Comparison of ENCODE assay signal across 7 cellular contexts in the genomic region with DNA sequence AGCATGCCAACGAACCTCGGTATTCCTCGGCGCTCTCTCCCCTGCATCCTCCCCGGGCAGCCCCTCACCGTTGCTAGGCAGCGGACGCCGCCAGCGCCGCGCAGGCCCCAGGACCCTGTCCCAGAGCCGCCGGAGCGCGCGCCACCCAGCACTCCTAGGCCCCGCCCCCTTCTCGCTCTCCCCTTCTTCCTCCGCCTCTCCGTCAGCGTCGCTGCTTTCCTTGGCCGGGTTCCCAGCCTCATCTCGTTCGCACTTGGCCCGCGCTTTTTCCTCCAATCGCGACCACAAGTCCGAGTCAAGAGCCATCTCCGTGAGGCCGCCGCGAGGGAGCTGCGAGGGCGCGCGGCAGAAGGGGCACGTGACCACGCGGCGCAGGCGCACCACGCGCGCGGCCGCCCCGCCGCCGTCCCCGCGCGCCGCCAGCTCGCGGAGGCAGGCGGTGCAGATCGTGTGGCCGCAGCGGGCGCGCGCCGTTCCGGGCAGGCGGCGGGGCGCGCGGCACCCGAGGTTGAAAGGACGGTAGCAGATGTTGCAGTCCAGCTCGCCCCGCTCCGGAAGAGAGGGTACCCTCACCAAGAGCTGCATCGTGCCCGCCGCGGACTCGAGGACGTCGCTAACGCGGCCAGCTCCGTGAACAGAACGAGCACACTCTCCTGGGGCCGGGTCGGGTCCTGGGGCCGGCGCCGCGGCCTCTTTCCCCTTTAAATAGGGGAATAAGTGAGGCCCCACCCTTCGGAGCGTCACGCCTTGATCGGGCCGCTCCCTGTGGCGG. TPM values are rescaled to one million over a fixed set of nuclear protein-coding genes. Genes with fewer than 3 reads are reported as not detected.
DNase-seq lines count a peak whose midpoint lies in the region; ATAC-seq and TF ChIP-seq lines count a peak whose summit lies in the region.

A gene (minus strand): TSS at position 679 of the 772 bp plus-strand sequence. CDS start 94 bp downstream, at position 585.

- no peaks in the 10 kb centered on the region for H3K27me3 ChIP-seq in mammary epithelial cell (ENCODE audit: insufficient read depth, low read length)
- no peaks in the 10 kb centered on the region for H3K27me3 ChIP-seq in smooth muscle cell (ENCODE audit: low read depth)

- no TSS peak for BruUV-seq in mammary epithelial cell (replicated peaks; lab: Mats Ljungman, UMichigan)

- H4K20me1 ChIP-seq in mammary epithelial cell (ENCODE audit: insufficient read depth, low read length) (no peaks in the 10 kb centered on the region), smooth muscle cell (ENCODE audit: low read depth) (no peaks in the 10 kb centered on the region)

- H3K27ac Mint-ChIP-seq in immature natural killer cell = peak within 1 kb of the TSS; percentile 78 to 95 (median 86)

- intact Hi-C loops in mammary epithelial cell (cut with micrococcal nuclease) = loop anchor here (1.0 kb wide), 1 partner anchor 17 kb away; a partner anchor contains a TSS

- DNase-seq in NCI-H2196 treated with DMSO at 0.1 percent for 48 hours (lab: John Stamatoyannopoulos, UW; ENCODE audit: unreplicated experiment) = peak; percentile 80
- DNase-seq in mammary epithelial cell = peak; percentile 94
- DNase-seq in immature natural killer cell = peak; percentile 83 to 86 (median 86)
- peak; percentile 86 for DNase-seq in smooth muscle cell (lab: John Stamatoyannopoulos, UW; ENCODE audit: unreplicated experiment)

- peaks cover 25 to 32% of the 10 kb centered on the region in 2 donors for H3K4me1 Mint-ChIP-seq in immature natural killer cell

- peaks cover 2 to 13% (median 4%) of the 10 kb centered on the region in 3 donors for H3K27me3 Mint-ChIP-seq in immature natural killer cell (ENCODE audit: low read depth in 3 of 3)

- H3K27ac ChIP-seq in mammary epithelial cell (ENCODE audit: insufficient read depth, low read depth, low read length) (peak within 1 kb of the TSS; percentile 72), smooth muscle cell (ENCODE audit: low read depth) (peak within 1 kb of the TSS; percentile 96)

- peak within 1 kb of the TSS; percentile 82 to 91 (median 86) for H3K4me3 Mint-ChIP-seq in immature natural killer cell

- peaks cover 2 to 4% (median 3%) of the 10 kb centered on the region in 3 donors for H3K36me3 Mint-ChIP-seq in immature natural killer cell

- H3K4me2 ChIP-seq in mammary epithelial cell (ENCODE audit: insufficient read depth, low read depth, low read length) (peak within 1 kb of the TSS; percentile 85), smooth muscle cell (peak within 1 kb of the TSS; percentile 82)

- H3K9me3 Mint-ChIP-seq in immature natural killer cell = no peaks in the 10 kb centered on the region

- WGBS in mammary epithelial cell (ENCODE audit: low coverage, missing lambda C conversion rate) = 2% methylated on average over 20 of the region's 100 CpGs
- 1% methylated on average over 83 of the region's 100 CpGs for WGBS in smooth muscle cell (ENCODE audit: low lambda C conversion rate)

- H3K9ac ChIP-seq in mammary epithelial cell (ENCODE audit: insufficient read depth, low read length) (peak within 1 kb of the TSS; percentile 78), smooth muscle cell (ENCODE audit: low read depth) (peak within 1 kb of the TSS; percentile 84)

- H3K79me2 ChIP-seq in mammary epithelial cell (ENCODE audit: insufficient read depth, low read length) (no peaks in the 10 kb centered on the region), smooth muscle cell (ENCODE audit: low read depth) (no peaks in the 10 kb centered on the region)

- no peak for TF ChIP-seq CTCF in WI38 (IDR thresholded peaks at IDR 0.05; ENCODE audit: low read depth, low read length)
- no peak for TF ChIP-seq CTCF in mammary epithelial cell (conservative IDR thresholded peaks at IDR 0.05 in 1 of 2, IDR thresholded peaks at IDR 0.05 in 1 of 2; ENCODE audit: extremely low read depth in 1 of 2, insufficient read depth in 1 of 2, low read depth in 1 of 2, low read length in 2 of 2)
- TF ChIP-seq CTCF in smooth muscle cell (IDR thresholded peaks at IDR 0.05; ENCODE audit: borderline replicate concordance, insufficient read depth, poor library complexity, severe bottlenecking) = no peak

- CTCF ChIA-PET in mammary epithelial cell (lab: Charles Lee; ENCODE audit: low non-redundant PET) = interaction anchor here (0.6 kb wide), 1 partner anchor 16 kb away, joined by 3 read pairs; a partner anchor contains a TSS

- dilution Hi-C loops in mammary epithelial cell (cut with HindIII; ENCODE audit: low sequenced_read_pairs) = no loop called here

- peaks cover 12% of the 10 kb centered on the region for H3F3A ChIP-seq in smooth muscle cell (ENCODE audit: low read depth)

- H3K4me1 ChIP-seq in mammary epithelial cell (ENCODE audit: insufficient read depth, low read length) (peaks cover 28% of the 10 kb centered on the region), smooth muscle cell (ENCODE audit: low read depth) (peaks cover 7% of the 10 kb centered on the region)

- H3K36me3 ChIP-seq in mammary epithelial cell (ENCODE audit: insufficient read depth, low read length) (no peaks in the 10 kb centered on the region), smooth muscle cell (ENCODE audit: low read depth) (no peaks in the 10 kb centered on the region)

- in situ Hi-C loops in mammary epithelial cell (cut with MboI; ENCODE audit: low sequenced_read_pairs in 2 of 2) = loop anchor here in 1 of 2 donors (5.0 kb wide), 1 partner anchor 72 kb away; no protein-coding TSS in a partner anchor

- ATAC-seq in GM18861 (IDR thresholded peaks at IDR 0.05; ENCODE audit: unreplicated experiment) (peak; percentile 54), HG03135 (IDR thresholded peaks at IDR 0.05; ENCODE audit: unreplicated experiment) (peak; percentile 64)

- peak within 1 kb of the TSS; percentile 65 for H3K4me3 ChIP-seq in WI38 (ENCODE audit: low read depth, low read length)
- H3K4me3 ChIP-seq in mammary epithelial cell (replicated peaks in 1 of 3; ENCODE audit: insufficient read depth in 1 of 3, low read depth in 2 of 3, low read length in 3 of 3) = peak within 1 kb of the TSS; percentile 48 to 76 (median 57)
- H3K4me3 ChIP-seq in smooth muscle cell = peak within 1 kb of the TSS; percentile 46

- H3K9me3 ChIP-seq in mammary epithelial cell (replicated peaks; ENCODE audit: insufficient read depth, low read length) (no peaks in the 10 kb centered on the region), smooth muscle cell (replicated peaks; ENCODE audit: low read depth) (no peaks in the 10 kb centered on the region)

- H2AFZ ChIP-seq in mammary epithelial cell (ENCODE audit: low read depth, low read length) (peak within 1 kb of the TSS; percentile 82), smooth muscle cell (ENCODE audit: low read depth) (peak within 1 kb of the TSS; percentile 81)

RNA-seq across cellular contexts. Expression of the gene that starts here (rescaled TPM):
- total RNA-seq in mammary epithelial cell = 1 to 10 TPM; 5.2 to 6.4 TPM
- 5.3 TPM for polyA plus RNA-seq in mammary epithelial cell
- 4.2 TPM for polyA minus RNA-seq in mammary epithelial cell
- 1 to 10 TPM; 1.9 to 3.3 (median 2.7) TPM for polyA plus RNA-seq in immature natural killer cell
- total RNA-seq in smooth muscle cell = 3.4 and 5.4 TPM in 2 replicates
- 3.5 and 5.1 TPM in 2 replicates for polyA plus RNA-seq in smooth muscle cell

Comparison
In these comparisons a context has a peak if more than half of its experiments do, and no peak if none do; other contexts are left out.
1. Peak in every context shown above with its lines: DNase-seq, ATAC-seq, H3K4me3 ChIP-seq and H3K27ac ChIP-seq.